Comparison of ENCODE assay signal across 8 cellular contexts in genomic region chr1:31714442-31715096, GRCh38. TPM values are rescaled to one million over a fixed set of nuclear protein-coding genes. Genes with fewer than 3 reads are reported as not detected.
A peak's percentile ranks its signal among the peaks of the same experiment; 100 is the strongest.
DNase-seq lines count a peak whose midpoint lies in the region; ATAC-seq and TF ChIP-seq lines count a peak whose summit lies in the region.

No MANE protein-coding gene starts in this region.

- peak; percentile 49 to 52 for ATAC-seq in activated T-cell treated with anti-CD3 and anti-CD28 coated beads, Interleukin-2, amount 50 U/mL, for 4 hours
- ATAC-seq in gastroesophageal sphincter, result peak; percentile 74

- H3K27ac Mint-ChIP-seq in nephron progenitor cell, result no peak overlapping the region

- H3K36me3 ChIP-seq in gastroesophageal sphincter, result no peaks in the 10 kb centered on the region

- H3K27ac ChIP-seq in gastroesophageal sphincter, result peak overlapping the region; percentile 71 to 97 (median 96)

- H3K36me3 Mint-ChIP-seq in activated T-cell treated with anti-CD3 and anti-CD28 coated beads, Interleukin-2, amount 50 U/mL, for 4 hours (ENCODE audit: insufficient read depth), result no peaks in the 10 kb centered on the region
- H3K36me3 Mint-ChIP-seq in nephron progenitor cell (ENCODE audit: low read depth), result no peaks in the 10 kb centered on the region

- peaks cover 0 to 53% (median 37%) of the 10 kb centered on the region in 3 donors for H3K4me1 ChIP-seq in gastroesophageal sphincter

- WGBS in gastroesophageal sphincter (ENCODE audit: low coverage in 1 of 2), 2 donors, result 0% methylated on average over 2 of the region's 39 CpGs; no CpG with 5 or more reads in 1 of the 2 donors

- TF ChIP-seq EP300 in gastroesophageal sphincter (IDR thresholded peaks at IDR 0.05), result no peak

- no peaks in the 10 kb centered on the region for H3K27me3 ChIP-seq in gastroesophageal sphincter

- TF ChIP-seq CTCF in gastroesophageal sphincter (IDR thresholded peaks at IDR 0.05) (peak in 3 of 4 experiments; percentile 36 to 66 (median 37)), nephron progenitor cell (IDR thresholded peaks at IDR 0.05) (peak; percentile 28)

- peak overlapping the region; percentile 48 for H3K4me3 Mint-ChIP-seq in activated T-cell treated with anti-CD3 and anti-CD28 coated beads, Interleukin-2, amount 50 U/mL, for 4 hours
- peak overlapping the region; percentile 85 for H3K4me3 Mint-ChIP-seq in nephron progenitor cell

- H3K9me3 ChIP-seq in gastroesophageal sphincter, result no peaks in the 10 kb centered on the region

- peaks cover 14% of the 10 kb centered on the region for H3K4me1 Mint-ChIP-seq in activated T-cell treated with anti-CD3 and anti-CD28 coated beads, Interleukin-2, amount 50 U/mL, for 4 hours (ENCODE audit: low read depth)
- peaks cover 29% of the 10 kb centered on the region for H3K4me1 Mint-ChIP-seq in nephron progenitor cell

- H3K27me3 Mint-ChIP-seq in activated T-cell treated with anti-CD3 and anti-CD28 coated beads, Interleukin-2, amount 50 U/mL, for 4 hours (ENCODE audit: low read depth), result peaks cover 66% of the 10 kb centered on the region
- peaks cover 25% of the 10 kb centered on the region for H3K27me3 Mint-ChIP-seq in nephron progenitor cell (ENCODE audit: low read depth, poor library complexity)

- no peak for TF ChIP-seq POLR2A in gastroesophageal sphincter (IDR thresholded peaks at IDR 0.05)

- H3K4me3 ChIP-seq in gastroesophageal sphincter, result peak overlapping the region; percentile 0 to 58

- H3K9me3 Mint-ChIP-seq in activated T-cell treated with anti-CD3 and anti-CD28 coated beads, Interleukin-2, amount 50 U/mL, for 4 hours, result no peaks in the 10 kb centered on the region
- H3K9me3 Mint-ChIP-seq in nephron progenitor cell, result no peaks in the 10 kb centered on the region

- DNase-seq in DMS53 treated with DMSO at 0.1 percent for 48 hours (lab: John Stamatoyannopoulos, UW; ENCODE audit: unreplicated experiment), result peak; percentile 24
- peak; percentile 42 for DNase-seq in NCI-H1105 treated with DMSO at 0.1 percent for 48 hours (lab: John Stamatoyannopoulos, UW)
- DNase-seq in activated T-cell treated with anti-CD3 and anti-CD28 coated beads, Interleukin-2, amount 50 U/mL, for 4 hours, result peak; percentile 28
- peak; percentile 58 for DNase-seq in nephron progenitor cell
- no peak for DNase-seq in SIG-M5 (lab: John Stamatoyannopoulos, UW)
- no peak for DNase-seq in NCI-H2196 treated with DMSO at 0.1 percent for 48 hours (lab: John Stamatoyannopoulos, UW; ENCODE audit: unreplicated experiment)
- no peak for DNase-seq in GM19240 (ENCODE audit: insufficient read length, low spot score)

RNA-seq across cellular contexts. Expression of gene COL16A1, which starts 10.8 kb away (rescaled TPM):
- total RNA-seq in activated T-cell treated with anti-CD3 and anti-CD28 coated beads, Interleukin-2, amount 50 U/mL, for 4 hours, result under 1 TPM; 0.57 to 0.89 (median 0.61) TPM
- total RNA-seq in gastroesophageal sphincter, result 100 to 1,000 TPM in 3 of 4 donors, 10 to 100 TPM in 1; 67.2 to 169 (median 149) TPM

RNA-seq across cellular contexts. Expression of gene ADGRB2, which starts 49.6 kb away (rescaled TPM):
- under 1 TPM; 0.18 to 0.68 (median 0.65) TPM for total RNA-seq in activated T-cell treated with anti-CD3 and anti-CD28 coated beads, Interleukin-2, amount 50 U/mL, for 4 hours
- 1 to 10 TPM; 1.7 to 6.0 (median 3.2) TPM for total RNA-seq in gastroesophageal sphincter

Comparison
In these comparisons a context has a peak if more than half of its experiments do, and no peak if none do; other contexts are left out.
1. DNase-seq: peak in DMS53 treated with DMSO at 0.1 percent for 48 hours (single experiment), NCI-H1105 treated with DMSO at 0.1 percent for 48 hours (single experiment), activated T-cell treated with anti-CD3 and anti-CD28 coated beads, Interleukin-2, amount 50 U/mL, for 4 hours (single experiment) and nephron progenitor cell (single experiment); none in SIG-M5 (single experiment), NCI-H2196 treated with DMSO at 0.1 percent for 48 hours (single experiment) and GM19240 (single experiment).
2. RNA of gene COL16A1, which starts 10.8 kb away (total RNA-seq): 67.2 to 169 TPM in gastroesophageal sphincter; 0.57 to 0.89 TPM in activated T-cell treated with anti-CD3 and anti-CD28 coated beads, Interleukin-2, amount 50 U/mL, for 4 hours; every median in the first group is over 10 times any median in the second.